ENCODE assay signal across 1 cellular context in the genomic region with DNA sequence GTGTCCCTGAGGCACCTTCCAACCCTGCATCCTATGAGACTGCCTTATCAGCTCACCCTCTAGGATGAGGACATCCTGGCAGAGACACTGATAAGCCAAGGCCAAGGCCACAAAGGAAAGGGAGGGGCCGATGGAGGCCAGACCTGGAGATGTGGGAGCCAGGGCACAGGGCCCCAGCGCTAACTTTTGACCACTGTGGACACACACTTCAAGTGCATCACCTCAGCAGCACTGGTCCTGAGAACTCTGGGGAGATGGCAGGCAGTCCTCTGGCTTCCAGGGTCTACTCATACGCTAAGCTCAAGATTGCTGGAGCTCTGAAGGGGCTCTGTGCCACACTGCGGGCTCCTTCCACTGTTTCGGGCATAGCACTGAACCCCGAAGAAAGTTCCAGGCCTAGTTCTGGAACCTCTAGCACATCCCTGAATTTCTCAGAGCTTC.
TF ChIP-seq lines count a peak whose summit lies in the region.

No MANE protein-coding gene starts in this region.

TF ChIP-seq in IMR-90, 13 proteins besides CTCF, POLR2A, EP300 and RAD21 (continued from another document):
- TF ChIP-seq MAZ (IDR thresholded peaks at IDR 0.05; ENCODE audit: borderline replicate concordance, low read depth, low read length) = no peak
- TF ChIP-seq, protein P1, sequence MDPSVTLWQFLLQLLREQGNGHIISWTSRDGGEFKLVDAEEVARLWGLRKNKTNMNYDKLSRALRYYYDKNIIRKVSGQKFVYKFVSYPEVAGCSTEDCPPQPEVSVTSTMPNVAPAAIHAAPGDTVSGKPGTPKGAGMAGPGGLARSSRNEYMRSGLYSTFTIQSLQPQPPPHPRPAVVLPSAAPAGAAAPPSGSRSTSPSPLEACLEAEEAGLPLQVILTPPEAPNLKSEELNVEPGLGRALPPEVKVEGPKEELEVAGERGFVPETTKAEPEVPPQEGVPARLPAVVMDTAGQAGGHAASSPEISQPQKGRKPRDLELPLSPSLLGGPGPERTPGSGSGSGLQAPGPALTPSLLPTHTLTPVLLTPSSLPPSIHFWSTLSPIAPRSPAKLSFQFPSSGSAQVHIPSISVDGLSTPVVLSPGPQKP (IDR thresholded peaks at IDR 0.05; ENCODE audit: borderline replicate concordance, low read depth, low read length) = no peak
- TF ChIP-seq MXI1 (IDR thresholded peaks at IDR 0.05; ENCODE audit: borderline replicate concordance, low read depth, low read length) = no peak
- no peak for TF ChIP-seq NFE2L2 (IDR thresholded peaks at IDR 0.05; ENCODE audit: low read depth, low read length)
- TF ChIP-seq SMC3 (IDR thresholded peaks at IDR 0.05; ENCODE audit: low read depth, low read length) = no peak
- no peak for TF ChIP-seq CEBPB (IDR thresholded peaks at IDR 0.05; ENCODE audit: low read depth, low read length)
- TF ChIP-seq FOS (IDR thresholded peaks at IDR 0.05; ENCODE audit: low read depth, low read length) = no peak
- no peak for TF ChIP-seq RCOR1 (IDR thresholded peaks at IDR 0.05; ENCODE audit: insufficient replicate concordance, low read length)
- no peak for TF ChIP-seq RFX5 (IDR thresholded peaks at IDR 0.05; ENCODE audit: low read depth, low read length)
